ENCODE assay signal across 1 cellular context in genomic region chrX:153780678-153781427, GRCh38.
TF ChIP-seq lines count a peak whose summit lies in the region.

Gene SRPK3, plus strand, starts transcription at chrX:153781041. Its CDS starts 46 bp downstream, at chrX:153781087.

TF ChIP-seq in K562, 482 proteins besides CTCF, POLR2A, EP300 and RAD21:
- 0 out of 2 replicates have a peak, but pooled peaks have one; percentile 4 for TF ChIP-seq MYNN (IDR thresholded peaks at IDR 0.05)
- no peak for TF ChIP-seq MYNN (CRISPR knock-in tag; IDR thresholded peaks at IDR 0.05)
- TF ChIP-seq ZNF212 (CRISPR knock-in tag; IDR thresholded peaks at IDR 0.05), result no peak
TF ChIP-seq in K562: peak in this region for 1.
